Comparison of ENCODE assay signal across 13 cellular contexts in the genomic region with DNA sequence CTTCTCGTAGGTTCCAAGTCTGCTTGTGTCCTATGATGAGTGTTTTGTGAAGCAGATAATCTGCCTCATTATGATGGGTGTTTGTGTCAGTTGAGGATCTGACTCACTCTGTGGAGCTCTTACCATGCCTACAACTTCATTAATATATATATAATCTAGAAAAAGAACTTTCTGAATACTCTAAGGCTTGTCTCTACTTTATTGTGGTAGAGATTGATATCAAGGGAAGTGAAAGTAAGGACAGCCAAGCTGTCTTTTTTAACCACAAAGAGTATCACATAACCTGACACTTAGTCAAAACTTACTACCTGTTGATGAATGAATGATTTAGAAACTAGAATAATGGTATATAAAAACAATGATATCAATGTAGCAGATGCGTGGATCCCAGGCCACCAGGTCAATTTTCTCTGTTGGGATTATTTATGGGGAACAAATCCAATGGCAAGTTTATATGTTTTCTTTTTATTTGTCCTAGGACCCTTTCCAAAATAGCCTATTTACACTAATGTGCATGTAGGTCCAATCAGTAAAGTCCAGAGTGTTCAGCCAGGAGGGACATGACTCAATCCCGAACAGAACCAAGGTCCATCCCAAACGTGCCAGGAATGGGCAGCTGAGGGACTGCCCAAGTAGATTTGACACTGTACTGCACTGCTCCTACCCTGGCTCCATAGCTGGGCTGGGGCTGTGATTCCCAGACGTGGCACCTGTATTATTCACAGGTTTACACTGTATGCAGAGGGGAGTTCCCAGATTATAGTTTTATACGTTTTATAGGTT.
DNase-seq lines count a peak whose midpoint lies in the region; ATAC-seq lines count a peak whose summit lies in the region.
"Had no signal": no experiment of that assay in that cellular context is flagged by ENCODE, and none has a peak within 500 bp of the region (broad histone marks: within the 10 kb centered on the region; RNA-seq: fewer than 3 reads in every experiment).

No MANE protein-coding gene starts in this region.

- DNase-seq in middle frontal gyrus (ENCODE audit: extremely low spot score, low spot score) (no peak), ACHN (no peak), NCI-H1436 (lab: John Stamatoyannopoulos, UW) (no peak)
- no peak for DNase-seq in activated CD4-positive, CD25-positive, alpha-beta regulatory T cell (lab: John Stamatoyannopoulos, UW)
- DNase-seq: activated CD4-positive, alpha-beta T cell treated with anti-CD3 and anti-CD28 coated beads, Interleukin-2, amount 50 U/mL, for 1 hour; activated effector memory CD4-positive, alpha-beta T cell treated with anti-CD3 and anti-CD28 coated beads, Interleukin-2, amount 50 U/mL, for 16 hours; DMS79 treated with DMSO at 0.1 percent for 48 hours; kidney glomerular epithelial cell; NCI-H446 had no signal

- no peak overlapping the region for H3K4me3 Mint-ChIP-seq in activated T-helper 17 cell treated with anti-CD3 and anti-CD28 coated beads, Interleukin-2, amount 50 U/mL, for 72 hours

- in situ Hi-C loops in ACHN (cut with HindIII; ENCODE audit: low pct_ligation_motif_present, low pct_unique_long_range_greater_than_20kb, low sequenced_read_pairs) = no loop called here

- no peaks in the 10 kb centered on the region for H3K4me1 Mint-ChIP-seq in activated T-helper 17 cell treated with anti-CD3 and anti-CD28 coated beads, Interleukin-2, amount 50 U/mL, for 72 hours

- ATAC-seq in GM18519 (IDR thresholded peaks at IDR 0.05; ENCODE audit: low FRiP score, unreplicated experiment) (peak; percentile 91), GM21390 (IDR thresholded peaks at IDR 0.05; ENCODE audit: unreplicated experiment) (peak; percentile 78), HG03097 (IDR thresholded peaks at IDR 0.05; ENCODE audit: low FRiP score, unreplicated experiment) (peak; percentile 69)
- peak; percentile 91 for ATAC-seq in activated T-helper 17 cell treated with anti-CD3 and anti-CD28 coated beads, Interleukin-2, amount 50 U/mL, for 72 hours (replicated peaks)

- no peaks in the 10 kb centered on the region for H3K36me3 Mint-ChIP-seq in activated T-helper 17 cell treated with anti-CD3 and anti-CD28 coated beads, Interleukin-2, amount 50 U/mL, for 72 hours (ENCODE audit: low read depth)

- no peaks in the 10 kb centered on the region for H3K9me3 Mint-ChIP-seq in activated T-helper 17 cell treated with anti-CD3 and anti-CD28 coated beads, Interleukin-2, amount 50 U/mL, for 72 hours

- no peak overlapping the region for H3K27ac Mint-ChIP-seq in activated T-helper 17 cell treated with anti-CD3 and anti-CD28 coated beads, Interleukin-2, amount 50 U/mL, for 72 hours

- H3K27me3 Mint-ChIP-seq in activated T-helper 17 cell treated with anti-CD3 and anti-CD28 coated beads, Interleukin-2, amount 50 U/mL, for 72 hours = peaks cover 12% of the 10 kb centered on the region
